ENCODE assay signal across 8 cellular contexts in genomic region chr2:15591373-15591691, GRCh38. TPM values are rescaled to one million over a fixed set of nuclear protein-coding genes. Genes with fewer than 3 reads are reported as not detected.
DNase-seq lines count a peak whose midpoint lies in the region; ATAC-seq and TF ChIP-seq lines count a peak whose summit lies in the region.

No MANE protein-coding gene starts in this region.

- peak overlapping the region; percentile 97 for H3K4me3 ChIP-seq in BE2C (ENCODE audit: low read depth, low read length)
- peak overlapping the region; percentile 85 for H3K4me3 ChIP-seq in Karpas-422 (ENCODE audit: low read length)
- peak overlapping the region; percentile 95 for H3K4me3 ChIP-seq in coronary artery

- H3K9me3 ChIP-seq in BE2C: no peaks in the 10 kb centered on the region
- no peaks in the 10 kb centered on the region for H3K9me3 ChIP-seq in Karpas-422 (ENCODE audit: low read length)

- H4K20me1 ChIP-seq in Karpas-422 (ENCODE audit: insufficient read depth, low read depth, low read length): no peaks in the 10 kb centered on the region

- H2AFZ ChIP-seq in Karpas-422 (ENCODE audit: low read length): peak overlapping the region; percentile 84

- in situ Hi-C loops in GM13977 (cut with MboI; ENCODE audit: low pct_unique_long_range_greater_than_20kb, low sequenced_read_pairs, unreplicated experiment): loop anchor here (25.0 kb wide), 1 partner anchor 1304 kb away; no protein-coding TSS in a partner anchor

- H3K4me3 Mint-ChIP-seq in naive thymus-derived CD8-positive, alpha-beta T cell: peak overlapping the region; percentile 90 to 98 (median 94)

- H3K27me3 Mint-ChIP-seq in naive thymus-derived CD8-positive, alpha-beta T cell: no peaks in the 10 kb centered on the region

- H3K9me2 ChIP-seq in Karpas-422 (replicated peaks; ENCODE audit: insufficient read depth, low read length): no peaks in the 10 kb centered on the region

- H3K9ac ChIP-seq in Karpas-422 (ENCODE audit: low read length): peak overlapping the region; percentile 89

- H3K9me3 Mint-ChIP-seq in naive thymus-derived CD8-positive, alpha-beta T cell: no peaks in the 10 kb centered on the region

- peaks cover 4 to 17% (median 13%) of the 10 kb centered on the region in 3 donors for H3K36me3 Mint-ChIP-seq in naive thymus-derived CD8-positive, alpha-beta T cell

- H3K4me1 ChIP-seq in BE2C (no peaks in the 10 kb centered on the region), Karpas-422 (ENCODE audit: low read length) (peaks cover 14% of the 10 kb centered on the region)

- ATAC-seq in naive thymus-derived CD8-positive, alpha-beta T cell: no peak

- TF ChIP-seq CTCF in BE2C (IDR thresholded peaks at IDR 0.05; ENCODE audit: low read depth, low read length): no peak
- TF ChIP-seq CTCF in coronary artery (IDR thresholded peaks at IDR 0.05): no peak
- no peak for TF ChIP-seq CTCF in GM13977 (IDR thresholded peaks at IDR 0.05; ENCODE audit: extremely low read depth, insufficient read depth, missing control alignments)

- H3K27me3 ChIP-seq in BE2C (no peaks in the 10 kb centered on the region), Karpas-422 (ENCODE audit: low read length) (no peaks in the 10 kb centered on the region)

- H3K36me3 ChIP-seq in BE2C: peaks cover 22% of the 10 kb centered on the region
- peaks cover 12% of the 10 kb centered on the region; the same call in 1 of the 2 replicates for H3K36me3 ChIP-seq in Karpas-422 (ENCODE audit: insufficient read depth, low read length)

- POLR2A ChIA-PET in naive thymus-derived CD8-positive, alpha-beta T cell (lab: Charles Lee): interaction anchor here (0.8 to 2.1 kb wide), 2 partner anchors 26 to 30 kb away, joined by 3 to 13 read pairs; partner anchors contain the start of gene NBAS

- H3K4me2 ChIP-seq in Karpas-422 (ENCODE audit: low read depth, low read length, poor library complexity, severe bottlenecking): peak overlapping the region; percentile 73

- DNase-seq in BE2C (no peak), Karpas-422 (no peak), coronary artery (ENCODE audit: low spot score) (no peak), DMS153 (lab: John Stamatoyannopoulos, UW) (no peak), GM13977 (ENCODE audit: low spot score) (no peak), AML-193 (lab: John Stamatoyannopoulos, UW) (no peak)
- DNase-seq in naive thymus-derived CD8-positive, alpha-beta T cell: no peak
- DNase-seq in stimulated activated naive CD4-positive, alpha-beta T cell treated with Interleukin-2 at 50 U/mL for 16 hours (lab: John Stamatoyannopoulos, UW): no peak

- peaks cover 52% of the 10 kb centered on the region for H3K79me2 ChIP-seq in Karpas-422 (ENCODE audit: low read length)

- H3K27ac Mint-ChIP-seq in naive thymus-derived CD8-positive, alpha-beta T cell: peak overlapping the region; percentile 94 to 97 (median 96)

- peak overlapping the region; percentile 58; the same call in 1 of the 2 replicates for H3K27ac ChIP-seq in Karpas-422 (ENCODE audit: low read length)
- peak overlapping the region; percentile 88 to 96 for H3K27ac ChIP-seq in coronary artery

- H3K4me1 Mint-ChIP-seq in naive thymus-derived CD8-positive, alpha-beta T cell: peaks cover 16 to 46% (median 43%) of the 10 kb centered on the region in 4 donors

RNA-seq across cellular contexts. Expression of gene DDX1, which starts 0.3 kb away (rescaled TPM):
- 109 TPM for polyA plus RNA-seq in BE2C (2012; ENCODE audit: insufficient read depth, insufficient read length, low read depth)
- 23.6 and 37.5 TPM in 2 replicates for total RNA-seq in Karpas-422 (2014; rRNA removed; shearing (Covaris generic); ENCODE audit: low replicate concordance)
- total RNA-seq in naive thymus-derived CD8-positive, alpha-beta T cell: 10 to 100 TPM; 57.7 to 64.1 TPM
- 10 to 100 TPM; 39.9 to 58.0 (median 41.3) TPM for polyA plus RNA-seq in naive thymus-derived CD8-positive, alpha-beta T cell

RNA-seq across cellular contexts. Expression of gene NBAS, which starts 30.2 kb away (rescaled TPM):
- 29.5 TPM for polyA plus RNA-seq in BE2C (2012; ENCODE audit: insufficient read depth, insufficient read length, low read depth)
- total RNA-seq in Karpas-422 (2014; rRNA removed; shearing (Covaris generic); ENCODE audit: low replicate concordance): 29.9 and 30.4 TPM in 2 replicates
- 10 to 100 TPM; 33.7 to 35.0 TPM for total RNA-seq in naive thymus-derived CD8-positive, alpha-beta T cell
- 10 to 100 TPM; 19.0 to 20.6 (median 20.0) TPM for polyA plus RNA-seq in naive thymus-derived CD8-positive, alpha-beta T cell
